Comparison of ENCODE assay signal across 6 cellular contexts in genomic region chr12:78414071-78414470, GRCh38.
"Had no signal": no experiment of that assay in that cellular context is flagged by ENCODE, and none has a peak within 500 bp of the region (broad histone marks: within the 10 kb centered on the region; RNA-seq: fewer than 3 reads in every experiment).

No MANE protein-coding gene starts in this region.

- H3K4me3 ChIP-seq: K562 had no signal

- FAIRE-seq: HepG2, HTR-8/SVneo, K562 had no signal

- ATAC-seq: HepG2, K562 had no signal

- H3K27ac ChIP-seq: HL-60 had no signal

- DNase-seq: IMR-90, KBM-7 had no signal
